In the genomic region with DNA sequence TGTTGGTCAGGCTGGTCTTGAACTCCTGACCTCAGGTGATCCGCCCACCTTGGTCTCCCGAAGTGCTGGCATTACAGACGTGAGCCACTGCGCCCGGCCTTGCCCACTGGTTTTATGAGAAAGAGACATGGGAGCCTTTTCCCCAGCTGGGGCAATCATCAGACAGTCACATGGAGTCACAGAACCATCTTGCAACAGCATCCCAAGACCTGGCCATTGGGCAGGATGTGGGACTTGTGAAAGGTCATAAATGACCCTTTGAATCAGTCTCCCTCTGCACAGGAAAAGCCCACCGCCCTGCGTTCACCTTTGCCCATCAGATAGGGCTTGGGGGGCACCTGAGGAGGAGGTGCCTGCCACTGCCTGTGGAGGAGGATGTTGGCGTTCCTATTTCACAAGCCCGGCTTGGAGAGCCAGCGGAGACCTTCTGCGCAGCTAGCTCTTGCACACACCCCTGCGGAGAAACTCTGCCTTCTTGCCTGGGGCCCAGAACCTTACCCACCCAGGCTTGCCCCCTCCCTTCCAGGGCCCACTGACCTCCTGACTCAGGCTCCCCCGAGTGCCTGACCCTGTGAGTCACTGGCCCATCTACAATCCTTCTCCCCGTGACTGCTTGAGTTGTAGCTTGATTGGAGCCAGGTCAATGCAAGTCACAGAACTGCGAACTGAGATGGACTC, we compare ENCODE assay signal across 18 cellular contexts. TPM values are rescaled to one million over a fixed set of nuclear protein-coding genes. Genes with fewer than 3 reads are reported as not detected.
"Had no signal": no experiment of that assay in that cellular context is flagged by ENCODE, and none has a peak within 500 bp of the region (broad histone marks: within the 10 kb centered on the region; RNA-seq: fewer than 3 reads in every experiment).

No MANE protein-coding gene starts in this region.

- H3K36me3 Mint-ChIP-seq: naive B cell had no signal

- H3K9me3 Mint-ChIP-seq: activated naive CD4-positive, alpha-beta T cell treated with anti-CD3 and anti-CD28 coated beads, Interleukin-2, amount 50 U/mL, for 72 hours; activated T-cell treated with anti-CD3 and anti-CD28 coated beads, Interleukin-2, amount 50 U/mL, for 24 hours had no signal

- H3K9me3 ChIP-seq: colonic mucosa, heart right ventricle, stomach, thoracic aorta, uterus had no signal

- H3K9ac ChIP-seq: parathyroid adenoma had no signal

- DNase-seq: activated CD4-positive, alpha-beta T cell treated with anti-CD3 and anti-CD28 coated beads for 1 hour; activated CD4-positive, alpha-beta T cell treated with anti-CD3 and anti-CD28 coated beads, Interleukin-2, amount 50 U/mL, for 48 hours; activated effector memory CD4-positive, alpha-beta T cell treated with Interleukin-2 at 50 U/mL for 16 hours; activated T-cell treated with anti-CD3 and anti-CD28 coated beads, Interleukin-2, amount 50 U/mL, for 24 hours; caudate nucleus; heart right ventricle; naive B cell; stimulated activated CD4-positive, alpha-beta T cell treated with anti-CD3 and anti-CD28 coated beads, Interleukin-1b, Interleukin-23, amount 100 ng/mL, for 48 hours; stomach; uterus had no signal

- H3K79me2 ChIP-seq: parathyroid adenoma had no signal

- H3K4me3 ChIP-seq: colonic mucosa, heart right ventricle, stomach, thoracic aorta, uterus had no signal

- H3K4me3 Mint-ChIP-seq: activated T-cell treated with anti-CD3 and anti-CD28 coated beads, Interleukin-2, amount 50 U/mL, for 24 hours had no signal

- H2AFZ ChIP-seq: parathyroid adenoma had no signal

- H3K27ac ChIP-seq: heart right ventricle, parathyroid adenoma, stomach, thoracic aorta, uterus had no signal

- FAIRE-seq: frontal cortex had no signal

- ATAC-seq: activated naive CD4-positive, alpha-beta T cell treated with anti-CD3 and anti-CD28 coated beads, Interleukin-2, amount 50 U/mL, for 72 hours; heart right ventricle; left lobe of liver had no signal

- H3K27ac Mint-ChIP-seq: activated T-cell treated with anti-CD3 and anti-CD28 coated beads, Interleukin-2, amount 50 U/mL, for 24 hours; naive B cell had no signal

- H3K36me3 ChIP-seq: colonic mucosa, heart right ventricle, stomach, thoracic aorta, uterus had no signal

- H3K4me1 ChIP-seq: parathyroid adenoma had no signal

RNA-seq across cellular contexts. Expression of a gene that starts 3.6 kb away (rescaled TPM):
- total RNA-seq: frontal cortex, mononuclear cell, thoracic aorta had no signal
- polyA plus RNA-seq: fibroblast of lung had no signal

RNA-seq across cellular contexts. Expression of a gene that starts 8.5 kb away (rescaled TPM):
- total RNA-seq: fibroblast of lung, frontal cortex, thoracic aorta had no signal
- polyA plus RNA-seq: fibroblast of lung had no signal
